ENCODE assay signal across 14 cellular contexts in the genomic region with DNA sequence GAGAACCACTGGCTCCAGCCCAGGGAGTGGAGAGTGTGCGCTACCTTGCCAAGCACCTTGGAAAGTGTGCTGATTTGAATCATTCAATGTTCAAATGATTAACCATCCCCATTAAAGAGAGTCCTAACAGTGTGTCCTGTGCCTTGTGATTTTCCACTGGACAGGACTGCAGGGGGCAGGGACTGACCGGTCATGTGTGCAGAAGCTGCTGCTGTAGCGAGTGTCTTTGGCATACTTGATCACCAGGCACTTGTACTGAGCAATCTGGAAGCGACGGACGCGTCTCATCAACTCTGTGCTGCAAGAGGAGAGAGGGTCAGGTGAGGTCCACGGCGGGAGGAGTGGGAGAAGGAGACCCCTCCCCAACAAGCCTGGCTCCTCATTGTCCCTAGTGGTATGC. TPM values are rescaled to one million over a fixed set of nuclear protein-coding genes. Genes with fewer than 3 reads are reported as not detected.
A peak's percentile ranks its signal among the peaks of the same experiment; 100 is the strongest.
DNase-seq lines count a peak whose midpoint lies in the region; ATAC-seq and TF ChIP-seq lines count a peak whose summit lies in the region.
"Had no signal": no experiment of that assay in that cellular context is flagged by ENCODE, and none has a peak within 500 bp of the region (broad histone marks: within the 10 kb centered on the region; RNA-seq: fewer than 3 reads in every experiment).

No MANE protein-coding gene starts in this region.

- peak in 1 of 2 donors; percentile 64 for TF ChIP-seq POLR2A in thyroid gland (IDR thresholded peaks at IDR 0.05)

- peak overlapping the region; percentile 33 to 46 for H3K4me3 Mint-ChIP-seq in activated T-cell treated with anti-CD3 and anti-CD28 coated beads, Interleukin-2, amount 50 U/mL, for 72 hours
- peak overlapping the region; percentile 93 for H3K4me3 Mint-ChIP-seq in activated CD8-positive, alpha-beta T cell treated with anti-CD3 and anti-CD28 coated beads for 36 hours

- intact Hi-C loops in activated CD8-positive, alpha-beta T cell treated with anti-CD3 and anti-CD28 coated beads for 36 hours (cut with micrococcal nuclease) = no loop called here
- intact Hi-C loops in thyroid gland (cut with DNase I) = no loop called here

- peak overlapping the region; percentile 19 to 65 (median 51) for H3K27ac ChIP-seq in thyroid gland
- H3K27ac ChIP-seq: dorsolateral prefrontal cortex, heart right ventricle had no signal

- no peak overlapping the region for H3K4me3 ChIP-seq in thyroid gland (replicated peaks in 1 of 3)
- H3K4me3 ChIP-seq: dorsolateral prefrontal cortex, HAP-1, heart right ventricle had no signal

- H3K36me3 Mint-ChIP-seq in activated T-cell treated with anti-CD3 and anti-CD28 coated beads, Interleukin-2, amount 50 U/mL, for 72 hours (ENCODE audit: insufficient read depth in 2 of 2) = peaks cover 9 to 20% of the 10 kb centered on the region in 2 donors
- peaks cover 49% of the 10 kb centered on the region for H3K36me3 Mint-ChIP-seq in activated CD8-positive, alpha-beta T cell treated with anti-CD3 and anti-CD28 coated beads for 36 hours (ENCODE audit: low read depth)

- no peaks in the 10 kb centered on the region for H3K9me3 ChIP-seq in thyroid gland
- H3K9me3 ChIP-seq: HAP-1, heart right ventricle had no signal

- no peaks in the 10 kb centered on the region for H3K36me3 ChIP-seq in thyroid gland

- CTCF ChIA-PET in activated CD8-positive, alpha-beta T cell treated with anti-CD3 and anti-CD28 coated beads for 36 hours (lab: Charles Lee) = interaction anchor here (0.9 to 2.8 kb wide), 3 partner anchors 9 to 100 kb away, joined by 3 to 29 read pairs (median 12); no protein-coding TSS in a partner anchor

- ATAC-seq in activated T-cell treated with anti-CD3 and anti-CD28 coated beads, Interleukin-2, amount 50 U/mL, for 72 hours (replicated peaks in 1 of 2) = no peak
- no peak for ATAC-seq in activated CD8-positive, alpha-beta T cell treated with anti-CD3 and anti-CD28 coated beads for 36 hours
- ATAC-seq in SK-N-SH treated with all-trans-retinoic acid at 6 μM for 48 hours (no peak), HG02885 (IDR thresholded peaks at IDR 0.05; ENCODE audit: poor library complexity, unreplicated experiment) (no peak), HG03342 (IDR thresholded peaks at IDR 0.05; ENCODE audit: unreplicated experiment) (no peak)
- ATAC-seq: heart right ventricle had no signal

- POLR2A ChIA-PET in activated CD8-positive, alpha-beta T cell treated with anti-CD3 and anti-CD28 coated beads for 36 hours (lab: Charles Lee) = interaction anchor here (1.2 to 6.6 kb wide), 4 partner anchors 8 to 66 kb away, joined by 3 to 100 read pairs (median 4); a partner anchor contains a TSS

- no peak for TF ChIP-seq CTCF in activated CD8-positive, alpha-beta T cell treated with anti-CD3 and anti-CD28 coated beads for 36 hours (IDR thresholded peaks at IDR 0.05)
- TF ChIP-seq CTCF in thyroid gland (IDR thresholded peaks at IDR 0.05) = peak in 2 of 6 experiments; percentile 4 to 10

- H3K4me1 Mint-ChIP-seq in activated T-cell treated with anti-CD3 and anti-CD28 coated beads, Interleukin-2, amount 50 U/mL, for 72 hours (ENCODE audit: low read depth) = peaks cover 56% of the 10 kb centered on the region
- H3K4me1 Mint-ChIP-seq in activated CD8-positive, alpha-beta T cell treated with anti-CD3 and anti-CD28 coated beads for 36 hours (ENCODE audit: low read depth) = peaks cover 35% of the 10 kb centered on the region

- no peak for DNase-seq in activated T-cell treated with anti-CD3 and anti-CD28 coated beads, Interleukin-2, amount 50 U/mL, for 72 hours
- DNase-seq in activated T-cell treated with anti-CD3 and anti-CD28 coated beads for 4 hours (no peak), kidney glomerular epithelial cell (lab: John Stamatoyannopoulos, UW) (peak; percentile 17), thyroid gland (peak; percentile 84 to 86)
- no peak for DNase-seq in activated CD8-positive, alpha-beta T cell treated with anti-CD3 and anti-CD28 coated beads for 36 hours
- DNase-seq: dorsolateral prefrontal cortex; heart right ventricle; NCI-H1092 treated with DMSO at 0.1 percent for 48 hours; NCI-H82; stimulated activated CD4-positive, alpha-beta T cell treated with anti-CD3 and anti-CD28 coated beads, Interleukin-15, amount 100 ng/mL, for 24 hours had no signal

- WGBS in thyroid gland, 2 donors = 29 to 52% methylated on average over 4 to 9 of the region's 9 CpGs

- H3K27ac Mint-ChIP-seq in activated T-cell treated with anti-CD3 and anti-CD28 coated beads, Interleukin-2, amount 50 U/mL, for 72 hours = no peak overlapping the region
- H3K27ac Mint-ChIP-seq in activated CD8-positive, alpha-beta T cell treated with anti-CD3 and anti-CD28 coated beads for 36 hours = no peak overlapping the region

- no peaks in the 10 kb centered on the region for H3K9me3 Mint-ChIP-seq in activated T-cell treated with anti-CD3 and anti-CD28 coated beads, Interleukin-2, amount 50 U/mL, for 72 hours
- H3K9me3 Mint-ChIP-seq in activated CD8-positive, alpha-beta T cell treated with anti-CD3 and anti-CD28 coated beads for 36 hours = no peaks in the 10 kb centered on the region

- no peaks in the 10 kb centered on the region for H3K27me3 ChIP-seq in thyroid gland
- H3K27me3 ChIP-seq: dorsolateral prefrontal cortex, heart right ventricle had no signal

- peaks cover 17 to 32% of the 10 kb centered on the region in 2 donors for H3K4me1 ChIP-seq in thyroid gland

- no peaks in the 10 kb centered on the region for H3K27me3 Mint-ChIP-seq in activated T-cell treated with anti-CD3 and anti-CD28 coated beads, Interleukin-2, amount 50 U/mL, for 72 hours (ENCODE audit: low read depth)
- H3K27me3 Mint-ChIP-seq in activated CD8-positive, alpha-beta T cell treated with anti-CD3 and anti-CD28 coated beads for 36 hours = no peaks in the 10 kb centered on the region

TF ChIP-seq in SK-N-SH treated with all-trans-retinoic acid at 6 μM for 48 hours, 23 proteins besides CTCF, POLR2A, EP300 and RAD21 (continues in another document):
- TF ChIP-seq ESRRG (CRISPR knock-in tag; IDR thresholded peaks at IDR 0.05) (no peak), OSR1 (CRISPR knock-in tag; IDR thresholded peaks at IDR 0.05) (no peak), SNAI2 (CRISPR knock-in tag; IDR thresholded peaks at IDR 0.05) (no peak), TOX (CRISPR knock-in tag; IDR thresholded peaks at IDR 0.05; ENCODE audit: borderline replicate concordance) (no peak)
- TF ChIP-seq, protein P1, sequence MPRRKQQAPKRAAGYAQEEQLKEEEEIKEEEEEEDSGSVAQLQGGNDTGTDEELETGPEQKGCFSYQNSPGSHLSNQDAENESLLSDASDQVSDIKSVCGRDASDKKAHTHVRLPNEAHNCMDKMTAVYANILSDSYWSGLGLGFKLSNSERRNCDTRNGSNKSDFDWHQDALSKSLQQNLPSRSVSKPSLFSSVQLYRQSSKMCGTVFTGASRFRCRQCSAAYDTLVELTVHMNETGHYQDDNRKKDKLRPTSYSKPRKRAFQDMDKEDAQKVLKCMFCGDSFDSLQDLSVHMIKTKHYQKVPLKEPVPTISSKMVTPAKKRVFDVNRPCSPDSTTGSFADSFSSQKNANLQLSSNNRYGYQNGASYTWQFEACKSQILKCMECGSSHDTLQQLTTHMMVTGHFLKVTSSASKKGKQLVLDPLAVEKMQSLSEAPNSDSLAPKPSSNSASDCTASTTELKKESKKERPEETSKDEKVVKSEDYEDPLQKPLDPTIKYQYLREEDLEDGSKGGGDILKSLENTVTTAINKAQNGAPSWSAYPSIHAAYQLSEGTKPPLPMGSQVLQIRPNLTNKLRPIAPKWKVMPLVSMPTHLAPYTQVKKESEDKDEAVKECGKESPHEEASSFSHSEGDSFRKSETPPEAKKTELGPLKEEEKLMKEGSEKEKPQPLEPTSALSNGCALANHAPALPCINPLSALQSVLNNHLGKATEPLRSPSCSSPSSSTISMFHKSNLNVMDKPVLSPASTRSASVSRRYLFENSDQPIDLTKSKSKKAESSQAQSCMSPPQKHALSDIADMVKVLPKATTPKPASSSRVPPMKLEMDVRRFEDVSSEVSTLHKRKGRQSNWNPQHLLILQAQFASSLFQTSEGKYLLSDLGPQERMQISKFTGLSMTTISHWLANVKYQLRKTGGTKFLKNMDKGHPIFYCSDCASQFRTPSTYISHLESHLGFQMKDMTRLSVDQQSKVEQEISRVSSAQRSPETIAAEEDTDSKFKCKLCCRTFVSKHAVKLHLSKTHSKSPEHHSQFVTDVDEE (CRISPR knock-in tag; IDR thresholded peaks at IDR 0.05) = no peak

RNA-seq across cellular contexts. Expression of a gene that starts 2.0 kb away (rescaled TPM):
- total RNA-seq in activated T-cell treated with anti-CD3 and anti-CD28 coated beads, Interleukin-2, amount 50 U/mL, for 72 hours = 10 to 100 TPM; 90.6 to 90.9 TPM
- 100 to 1,000 TPM; 175 to 179 TPM for total RNA-seq in activated CD8-positive, alpha-beta T cell treated with anti-CD3 and anti-CD28 coated beads for 36 hours
- total RNA-seq in thyroid gland = 1 to 10 TPM; 1.1 to 2.7 (median 1.9) TPM

RNA-seq across cellular contexts. Expression of a gene that starts 2.3 kb away (rescaled TPM):
- 10 to 100 TPM; 23.1 to 34.1 TPM for total RNA-seq in activated T-cell treated with anti-CD3 and anti-CD28 coated beads, Interleukin-2, amount 50 U/mL, for 72 hours
- total RNA-seq in activated CD8-positive, alpha-beta T cell treated with anti-CD3 and anti-CD28 coated beads for 36 hours = 10 to 100 TPM; 20.8 to 27.9 TPM
- 10 to 100 TPM; 21.3 to 36.9 (median 33.5) TPM for total RNA-seq in thyroid gland

RNA-seq across cellular contexts. Expression of a gene that starts 16.5 kb away (rescaled TPM):
- 10 to 100 TPM; 87.6 to 92.0 TPM for total RNA-seq in activated T-cell treated with anti-CD3 and anti-CD28 coated beads, Interleukin-2, amount 50 U/mL, for 72 hours
- total RNA-seq in activated CD8-positive, alpha-beta T cell treated with anti-CD3 and anti-CD28 coated beads for 36 hours = 10 to 100 TPM; 92.6 to 95.1 TPM
- 10 to 100 TPM; 47.9 to 83.8 (median 70.7) TPM for total RNA-seq in thyroid gland

RNA-seq across cellular contexts. Expression of a gene that starts 29.2 kb away (rescaled TPM):
- 100 to 1,000 TPM in 1 of 2 donors, 10 to 100 TPM in 1; 78.9 to 104 TPM for total RNA-seq in activated T-cell treated with anti-CD3 and anti-CD28 coated beads, Interleukin-2, amount 50 U/mL, for 72 hours
- 10 to 100 TPM; 90.6 to 93.7 TPM for total RNA-seq in activated CD8-positive, alpha-beta T cell treated with anti-CD3 and anti-CD28 coated beads for 36 hours
- total RNA-seq in thyroid gland = under 1 TPM in 3 of 4 donors, not detected in 1; 0.11 to 0.83 (median 0.13) TPM

RNA-seq across cellular contexts. Expression of a gene that starts 38.7 kb away (rescaled TPM):
- total RNA-seq in activated T-cell treated with anti-CD3 and anti-CD28 coated beads, Interleukin-2, amount 50 U/mL, for 72 hours = under 1 TPM in 1 of 2 donors, not detected in 1; 0.58 TPM
- total RNA-seq in activated CD8-positive, alpha-beta T cell treated with anti-CD3 and anti-CD28 coated beads for 36 hours = under 1 TPM in 1 of 2 experiments, not detected in 1; 0.51 TPM
- not detected for total RNA-seq in thyroid gland

Comparison
In these comparisons a context has a peak if more than half of its experiments do, and no peak if none do; other contexts are left out.
1. DNase-seq: peak in kidney glomerular epithelial cell (single experiment) and thyroid gland (2 of 2); none in activated T-cell treated with anti-CD3 and anti-CD28 coated beads, Interleukin-2, amount 50 U/mL, for 72 hours (0 of 2), activated T-cell treated with anti-CD3 and anti-CD28 coated beads for 4 hours (single experiment) and activated CD8-positive, alpha-beta T cell treated with anti-CD3 and anti-CD28 coated beads for 36 hours (single experiment).
2. RNA of a gene that starts 2.0 kb away (total RNA-seq): 175 to 179 TPM in activated CD8-positive, alpha-beta T cell treated with anti-CD3 and anti-CD28 coated beads for 36 hours and 90.6 to 90.9 TPM in activated T-cell treated with anti-CD3 and anti-CD28 coated beads, Interleukin-2, amount 50 U/mL, for 72 hours; 1.1 to 2.7 TPM in thyroid gland; every median in the first group is over 10 times any median in the second.